ENCODE assay signal across 2 cellular contexts in the genomic region with DNA sequence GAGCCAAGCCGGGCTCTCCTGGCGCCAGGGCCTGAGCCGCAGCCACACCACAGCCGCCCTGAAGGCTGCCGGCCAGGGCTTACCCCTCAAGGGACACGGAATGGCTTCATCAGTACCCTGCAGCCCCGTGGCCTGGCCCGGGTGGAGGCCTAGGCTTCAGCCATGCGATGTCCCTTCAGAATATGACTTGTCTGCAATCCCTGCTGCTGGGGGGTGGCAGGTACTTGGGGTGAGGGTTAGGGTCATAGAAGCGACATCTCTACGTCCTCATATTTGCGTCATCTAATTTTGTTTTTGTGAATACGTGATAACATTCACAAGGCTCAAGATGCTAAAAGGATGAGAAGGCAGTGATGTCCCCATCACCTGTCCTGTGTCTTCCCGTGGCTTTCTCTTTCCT.
A peak's percentile ranks its signal among the peaks of the same experiment; 100 is the strongest.
TF ChIP-seq lines count a peak whose summit lies in the region.

No MANE protein-coding gene starts in this region.

TF ChIP-seq in PFSK-1, 5 proteins besides CTCF, POLR2A, EP300 and RAD21:
- TF ChIP-seq, protein P1, sequence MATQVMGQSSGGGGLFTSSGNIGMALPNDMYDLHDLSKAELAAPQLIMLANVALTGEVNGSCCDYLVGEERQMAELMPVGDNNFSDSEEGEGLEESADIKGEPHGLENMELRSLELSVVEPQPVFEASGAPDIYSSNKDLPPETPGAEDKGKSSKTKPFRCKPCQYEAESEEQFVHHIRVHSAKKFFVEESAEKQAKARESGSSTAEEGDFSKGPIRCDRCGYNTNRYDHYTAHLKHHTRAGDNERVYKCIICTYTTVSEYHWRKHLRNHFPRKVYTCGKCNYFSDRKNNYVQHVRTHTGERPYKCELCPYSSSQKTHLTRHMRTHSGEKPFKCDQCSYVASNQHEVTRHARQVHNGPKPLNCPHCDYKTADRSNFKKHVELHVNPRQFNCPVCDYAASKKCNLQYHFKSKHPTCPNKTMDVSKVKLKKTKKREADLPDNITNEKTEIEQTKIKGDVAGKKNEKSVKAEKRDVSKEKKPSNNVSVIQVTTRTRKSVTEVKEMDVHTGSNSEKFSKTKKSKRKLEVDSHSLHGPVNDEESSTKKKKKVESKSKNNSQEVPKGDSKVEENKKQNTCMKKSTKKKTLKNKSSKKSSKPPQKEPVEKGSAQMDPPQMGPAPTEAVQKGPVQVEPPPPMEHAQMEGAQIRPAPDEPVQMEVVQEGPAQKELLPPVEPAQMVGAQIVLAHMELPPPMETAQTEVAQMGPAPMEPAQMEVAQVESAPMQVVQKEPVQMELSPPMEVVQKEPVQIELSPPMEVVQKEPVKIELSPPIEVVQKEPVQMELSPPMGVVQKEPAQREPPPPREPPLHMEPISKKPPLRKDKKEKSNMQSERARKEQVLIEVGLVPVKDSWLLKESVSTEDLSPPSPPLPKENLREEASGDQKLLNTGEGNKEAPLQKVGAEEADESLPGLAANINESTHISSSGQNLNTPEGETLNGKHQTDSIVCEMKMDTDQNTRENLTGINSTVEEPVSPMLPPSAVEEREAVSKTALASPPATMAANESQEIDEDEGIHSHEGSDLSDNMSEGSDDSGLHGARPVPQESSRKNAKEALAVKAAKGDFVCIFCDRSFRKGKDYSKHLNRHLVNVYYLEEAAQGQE (IDR thresholded peaks at IDR 0.05; ENCODE audit: insufficient read depth in 1 of 2, low read depth in 2 of 2, low read length in 2 of 2): no peak
- TF ChIP-seq SIN3A (IDR thresholded peaks at IDR 0.05; ENCODE audit: borderline replicate concordance, insufficient read depth, low read length) (no peak), TAF1 (IDR thresholded peaks at IDR 0.05; ENCODE audit: borderline replicate concordance, insufficient read depth, low read length) (no peak), FOXP2 (optimal IDR thresholded peaks at IDR 0.05; ENCODE audit: borderline replicate concordance, extremely low read depth, extremely low read length, insufficient read depth) (no peak), POLR2AphosphoS5 (IDR thresholded peaks at IDR 0.05; ENCODE audit: low read depth, low read length) (peak; percentile 4; the same call in 1 of the 2 replicates)

TF ChIP-seq in H1, 55 proteins besides CTCF, POLR2A, EP300 and RAD21:
- TF ChIP-seq SRF (IDR thresholded peaks at IDR 0.05; ENCODE audit: low read depth, low read length) (no peak), RXRA (IDR thresholded peaks at IDR 0.05; ENCODE audit: insufficient read depth, low read depth, low read length) (no peak), FOSL1 (IDR thresholded peaks at IDR 0.05; ENCODE audit: insufficient read depth, low read depth, low read length) (no peak), NANOG (IDR thresholded peaks at IDR 0.05; ENCODE audit: insufficient read depth, low read depth, low read length, poor library complexity, severe bottlenecking) (no peak), CBX8 (IDR thresholded peaks at IDR 0.05; ENCODE audit: borderline replicate concordance, low read depth, low read length) (no peak), BCL11A (IDR thresholded peaks at IDR 0.05; ENCODE audit: low read depth in 2 of 2, low read length in 2 of 2) (no peak), POU5F1 (IDR thresholded peaks at IDR 0.05; ENCODE audit: low read depth, low read length) (no peak), RNF2 (IDR thresholded peaks at IDR 0.05; ENCODE audit: borderline replicate concordance, low read depth, low read length, missing control alignments, poor library complexity, severe bottlenecking) (no peak), GABPA (IDR thresholded peaks at IDR 0.05; ENCODE audit: borderline replicate concordance, insufficient read depth, low read length) (no peak), CTBP2 (IDR thresholded peaks at IDR 0.05; ENCODE audit: borderline replicate concordance, insufficient read depth, insufficient read length, low read length) (no peak), KDM4A (IDR thresholded peaks at IDR 0.05; ENCODE audit: low read depth, low read length, severe bottlenecking) (no peak), EZH2 (IDR thresholded peaks at IDR 0.05; ENCODE audit: low read depth, low read length, severe bottlenecking) (no peak), KDM1A (IDR thresholded peaks at IDR 0.05; ENCODE audit: borderline replicate concordance, low read length) (no peak), HDAC2 (IDR thresholded peaks at IDR 0.05; ENCODE audit: borderline replicate concordance in 1 of 2, low read depth in 2 of 2, low read length in 2 of 2) (no peak), BACH1 (IDR thresholded peaks at IDR 0.05; ENCODE audit: low read length) (no peak), RFX5 (IDR thresholded peaks at IDR 0.05; ENCODE audit: borderline replicate concordance, low read depth, low read length) (no peak)
- TF ChIP-seq, protein P2, sequence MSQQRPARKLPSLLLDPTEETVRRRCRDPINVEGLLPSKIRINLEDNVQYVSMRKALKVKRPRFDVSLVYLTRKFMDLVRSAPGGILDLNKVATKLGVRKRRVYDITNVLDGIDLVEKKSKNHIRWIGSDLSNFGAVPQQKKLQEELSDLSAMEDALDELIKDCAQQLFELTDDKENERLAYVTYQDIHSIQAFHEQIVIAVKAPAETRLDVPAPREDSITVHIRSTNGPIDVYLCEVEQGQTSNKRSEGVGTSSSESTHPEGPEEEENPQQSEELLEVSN (IDR thresholded peaks at IDR 0.05): no peak
- TF ChIP-seq, protein P3, sequence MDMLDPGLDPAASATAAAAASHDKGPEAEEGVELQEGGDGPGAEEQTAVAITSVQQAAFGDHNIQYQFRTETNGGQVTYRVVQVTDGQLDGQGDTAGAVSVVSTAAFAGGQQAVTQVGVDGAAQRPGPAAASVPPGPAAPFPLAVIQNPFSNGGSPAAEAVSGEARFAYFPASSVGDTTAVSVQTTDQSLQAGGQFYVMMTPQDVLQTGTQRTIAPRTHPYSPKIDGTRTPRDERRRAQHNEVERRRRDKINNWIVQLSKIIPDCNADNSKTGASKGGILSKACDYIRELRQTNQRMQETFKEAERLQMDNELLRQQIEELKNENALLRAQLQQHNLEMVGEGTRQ (IDR thresholded peaks at IDR 0.05; ENCODE audit: low read length): no peak
